10 cellular contexts compared by ENCODE assay signal in genomic region chr16:30895592-30896202, GRCh38. TPM values are rescaled to one million over a fixed set of nuclear protein-coding genes. Genes with fewer than 3 reads are reported as not detected.
DNase-seq lines count a peak whose midpoint lies in the region; ATAC-seq and TF ChIP-seq lines count a peak whose summit lies in the region.
"Had no signal": no experiment of that assay in that cellular context is flagged by ENCODE, and none has a peak within 500 bp of the region (broad histone marks: within the 10 kb centered on the region; RNA-seq: fewer than 3 reads in every experiment).

No MANE protein-coding gene starts in this region.

- H3K4me3 Mint-ChIP-seq in dendritic cell treated with granulocyte-macrophage colony-stimulating factor and Interleukin-4, amounts not matched to agents 40 ng/mL and 50 ng/mL, for 4 days = no peak overlapping the region
- H3K4me3 Mint-ChIP-seq in naive B cell = peak overlapping the region; percentile 29 to 95 (median 88)

- H3K4ac ChIP-seq in IMR-90 (ENCODE audit: low read depth, low read length) = peak overlapping the region; percentile 90

- H3K27ac Mint-ChIP-seq in dendritic cell treated with granulocyte-macrophage colony-stimulating factor and Interleukin-4, amounts not matched to agents 40 ng/mL and 50 ng/mL, for 4 days = peak overlapping the region; percentile 99
- H3K27ac Mint-ChIP-seq in naive B cell = peak overlapping the region in 5 of 6 donors; percentile 12 to 96 (median 85)

- no peak for ATAC-seq in IMR-90 (ENCODE audit: low read depth)
- ATAC-seq in naive B cell (ENCODE audit: low read depth in 2 of 2) = no peak
- ATAC-seq in HG02938 (IDR thresholded peaks at IDR 0.05; ENCODE audit: unreplicated experiment) = no peak
- no peak for ATAC-seq in GM21576 (IDR thresholded peaks at IDR 0.05; ENCODE audit: unreplicated experiment)

- no peaks in the 10 kb centered on the region for H3K9me3 Mint-ChIP-seq in dendritic cell treated with granulocyte-macrophage colony-stimulating factor and Interleukin-4, amounts not matched to agents 40 ng/mL and 50 ng/mL, for 4 days
- H3K9me3 Mint-ChIP-seq in naive B cell = no peaks in the 10 kb centered on the region

- no TSS peak for BruUV-seq in A673 (replicated peaks; lab: Mats Ljungman, UMichigan)
- BruUV-seq in IMR-90 (replicated peaks; lab: Mats Ljungman, UMichigan) = no TSS peak

- peak overlapping the region; percentile 100 for H2AK9ac ChIP-seq in IMR-90 (replicated peaks; ENCODE audit: low read depth, low read length, poor library complexity)

- peaks cover 28% of the 10 kb centered on the region for H3K36me3 Mint-ChIP-seq in dendritic cell treated with granulocyte-macrophage colony-stimulating factor and Interleukin-4, amounts not matched to agents 40 ng/mL and 50 ng/mL, for 4 days (ENCODE audit: low read depth)
- H3K36me3 Mint-ChIP-seq in naive B cell = no peaks in the 10 kb centered on the region

- H3K36me3 ChIP-seq in A673 (ENCODE audit: insufficient read depth, low read length, poor library complexity, severe bottlenecking) = peaks cover 9% of the 10 kb centered on the region
- peaks cover 6% of the 10 kb centered on the region; the same call in 1 of the 2 replicates for H3K36me3 ChIP-seq in IMR-90 (ENCODE audit: control insufficient read depth, insufficient read depth, low read length)

- peak overlapping the region; percentile 88 for H3K9ac ChIP-seq in IMR-90 (ENCODE audit: low read depth, low read length)
- H3K9ac ChIP-seq: KMS-11 had no signal

- peaks cover 8 to 54% of the 10 kb centered on the region in 2 experiments; a peak in 3 of 4 replicates for H3K79me1 ChIP-seq in IMR-90 (ENCODE audit: low read depth in 1 of 2, low read length in 2 of 2)

- peak overlapping the region; percentile 98 for H2BK120ac ChIP-seq in IMR-90 (ENCODE audit: low read depth, low read length)

- H3K14ac ChIP-seq in IMR-90 (replicated peaks; ENCODE audit: low read depth, low read length) = peak overlapping the region; percentile 77

- H2BK15ac ChIP-seq in IMR-90 (ENCODE audit: low read depth, low read length) = peak overlapping the region; percentile 98

- peak overlapping the region; percentile 98 to 100 for H4K8ac ChIP-seq in IMR-90 (ENCODE audit: low read depth in 2 of 2, low read length in 2 of 2)

- peaks cover 54% of the 10 kb centered on the region for H3K4me1 Mint-ChIP-seq in dendritic cell treated with granulocyte-macrophage colony-stimulating factor and Interleukin-4, amounts not matched to agents 40 ng/mL and 50 ng/mL, for 4 days (ENCODE audit: low read depth)
- peaks cover 45 to 51% (median 46%) of the 10 kb centered on the region in 3 donors for H3K4me1 Mint-ChIP-seq in naive B cell

- H4K5ac ChIP-seq in IMR-90 (ENCODE audit: low read depth, low read length) = peak overlapping the region; percentile 98

- dilution Hi-C loops in IMR-90 (cut with HindIII; ENCODE audit: low sequenced_read_pairs, unreplicated experiment) = no loop called here

- peak overlapping the region; percentile 93 for H3K27ac ChIP-seq in A673 (ENCODE audit: low read depth, low read length, poor library complexity, severe bottlenecking)
- H3K27ac ChIP-seq in IMR-90 (ENCODE audit: insufficient read depth, low read length) = peak overlapping the region; percentile 99
- H3K27ac ChIP-seq: KMS-11 had no signal

- peak overlapping the region; percentile 89 for H3K56ac ChIP-seq in IMR-90 (ENCODE audit: extremely low read depth, insufficient read depth, low read length)

- peak overlapping the region; percentile 100 for H2AK5ac ChIP-seq in IMR-90 (ENCODE audit: low read depth, low read length)

- H2BK5ac ChIP-seq in IMR-90 (ENCODE audit: low read depth, low read length, poor library complexity, severe bottlenecking) = peak overlapping the region; percentile 100

- H3K4me2 ChIP-seq in IMR-90 (ENCODE audit: low read depth, low read length) = peak overlapping the region; percentile 83
- H3K4me2 ChIP-seq: KMS-11 had no signal

- H3K9me3 ChIP-seq in A673 (ENCODE audit: low read depth, low read length, poor library complexity, severe bottlenecking) = no peaks in the 10 kb centered on the region
- H3K9me3 ChIP-seq in IMR-90 (ENCODE audit: control insufficient read depth, insufficient read depth, low read length) = no peaks in the 10 kb centered on the region

- H3K4me1 ChIP-seq in A673 (ENCODE audit: insufficient read depth, low read length, poor library complexity, severe bottlenecking) = peaks cover 16% of the 10 kb centered on the region
- peaks cover 23% of the 10 kb centered on the region for H3K4me1 ChIP-seq in IMR-90 (ENCODE audit: control insufficient read depth, insufficient read depth, low read length)

- intact Hi-C loops in A673 (cut with micrococcal nuclease; ENCODE audit: unreplicated experiment) (loop anchor here (2.0 kb wide), 1 partner anchor 51 kb away; no protein-coding TSS in a partner anchor), IMR-90 (cut with micrococcal nuclease) (loop anchor here (2.0 kb wide), 1 partner anchor 21 kb away; no protein-coding TSS in a partner anchor)
- intact Hi-C loops in dendritic cell treated with granulocyte-macrophage colony-stimulating factor and Interleukin-4, amounts not matched to agents 40 ng/mL and 50 ng/mL, for 4 days (cut with micrococcal nuclease) = loop anchor here (1.0 kb wide), 1 partner anchor 27 kb away; no protein-coding TSS in a partner anchor

- H4K91ac ChIP-seq in IMR-90 (ENCODE audit: insufficient read depth, low read depth, low read length) = peak overlapping the region; percentile 92

- H3K27me3 Mint-ChIP-seq in dendritic cell treated with granulocyte-macrophage colony-stimulating factor and Interleukin-4, amounts not matched to agents 40 ng/mL and 50 ng/mL, for 4 days = no peaks in the 10 kb centered on the region
- no peaks in the 10 kb centered on the region for H3K27me3 Mint-ChIP-seq in naive B cell

- peak overlapping the region; percentile 94 for H3K18ac ChIP-seq in IMR-90 (ENCODE audit: low read depth, low read length)

- no peak for TF ChIP-seq CTCF in A673 (conservative IDR thresholded peaks at IDR 0.05; ENCODE audit: low read depth, low read length)
- no peak for TF ChIP-seq CTCF in IMR-90 (conservative IDR thresholded peaks at IDR 0.05; ENCODE audit: low read depth, low read length)

- H3K23ac ChIP-seq in IMR-90 (ENCODE audit: low read depth, low read length) = peak overlapping the region; percentile 99

- TF ChIP-seq RAD21 in IMR-90 (IDR thresholded peaks at IDR 0.05; ENCODE audit: low read length) = no peak

- peak overlapping the region; percentile 95 for H2BK20ac ChIP-seq in IMR-90 (ENCODE audit: low read depth, low read length)

- H4K20me1 ChIP-seq in IMR-90 (ENCODE audit: insufficient read depth, low read length) = 0 out of 2 replicates have a peak, but pooled peaks cover 5% of the 10 kb centered on the region

- in situ Hi-C loops in IMR-90 (cut with MboI; ENCODE audit: low sequenced_read_pairs) (no loop called here), G401 (cut with HindIII; ENCODE audit: low sequenced_read_pairs) (no loop called here)

- H3K4me3 ChIP-seq in A673 (ENCODE audit: low read depth, low read length, poor library complexity, severe bottlenecking) = no peak overlapping the region
- peak overlapping the region; percentile 62 for H3K4me3 ChIP-seq in IMR-90 (ENCODE audit: insufficient read depth, low read depth, low read length)

- POLR2A ChIA-PET in A673 (lab: Charles Lee; ENCODE audit: low non-redundant PET) = no interaction called here
- POLR2A ChIA-PET in IMR-90 (lab: Charles Lee; ENCODE audit: unreplicated experiment) = interaction anchor here (2.1 kb wide), 1 partner anchor 11 kb away, joined by 21 read pairs; no protein-coding TSS in a partner anchor

- DNase-seq in A673 (ENCODE audit: low spot score) = no peak
- no peak for DNase-seq in IMR-90
- no peak for DNase-seq in naive B cell
- DNase-seq in OCI-M1 (lab: John Stamatoyannopoulos, UW) = no peak
- DNase-seq in G401 (ENCODE audit: low spot score) = no peak
- DNase-seq: activated T-cell treated with anti-CD3 and anti-CD28 coated beads for 4 hours had no signal

- H3K9me1 ChIP-seq in IMR-90 (ENCODE audit: insufficient read depth, low read length) = peaks cover 25% of the 10 kb centered on the region

- CTCF ChIA-PET in A673 (lab: Charles Lee) = no interaction called here
- CTCF ChIA-PET in IMR-90 (lab: Yijun Ruan, JAX) = interaction anchor here (0.5 to 1.0 kb wide), 6 partner anchors 14 to 344 kb away, joined by 3 to 7 read pairs (median 6); no protein-coding TSS in a partner anchor

- WGBS in IMR-90 (ENCODE audit: extremely low coverage in 2 of 2, insufficient read length in 1 of 2), 2 experiments = 74% methylated on average over 9 of the region's 27 CpGs; no CpG with 5 or more reads in 1 of the 2 experiments

- peak overlapping the region; percentile 98 for H2AFZ ChIP-seq in IMR-90 (replicated peaks; ENCODE audit: low read length, poor library complexity)

- H3K27me3 ChIP-seq in A673 (replicated peaks; ENCODE audit: insufficient read depth, low read depth, low read length, poor library complexity) (no peaks in the 10 kb centered on the region), IMR-90 (ENCODE audit: control insufficient read depth, insufficient read depth, low read length) (no peaks in the 10 kb centered on the region)

- no peak for TF ChIP-seq POLR2A in IMR-90 (IDR thresholded peaks at IDR 0.05; ENCODE audit: low read depth, low read length)

RNA-seq across cellular contexts. Expression of gene CTF1, which starts 0.7 kb away (rescaled TPM):
- total RNA-seq in A673 (2021) (1.4 and 1.6 TPM in 2 replicates), IMR-90 (2012; rRNA removed) (0.18 and 0.56 TPM in 2 replicates)
- polyA plus RNA-seq in IMR-90 (2012; rRNA removed) (12.9 and 13.8 TPM in 2 replicates), naive B cell (ENCODE audit: low read depth in 6 of 6) (under 1 TPM in 3 of 6 donors, not detected in 3; 0.40 to 0.67 (median 0.47) TPM)
- polyA plus RNA-seq in IMR-90 (2012; cell fraction: cytosol; rRNA removed) = 12.9 and 21.8 TPM in 2 replicates
- polyA plus RNA-seq in IMR-90 (2012; cell fraction: nucleus; rRNA removed; ENCODE audit: low replicate concordance) = 10.8 and 14.0 TPM in 2 replicates
- 2.1 and 2.4 TPM in 2 replicates for total RNA-seq in G401 (2014; rRNA removed; shearing (Covaris generic))

RNA-seq across cellular contexts. Expression of gene BCL7C, which starts 1.8 kb away (rescaled TPM):
- 28.2 and 34.7 TPM in 2 replicates for total RNA-seq in A673 (2021)
- total RNA-seq in IMR-90 (2012; rRNA removed) = 32.3 and 38.6 TPM in 2 replicates
- polyA plus RNA-seq in IMR-90 (2012; rRNA removed) = 34.9 and 54.4 TPM in 2 replicates
- 31.1 and 41.3 TPM in 2 replicates for polyA plus RNA-seq in IMR-90 (2012; cell fraction: cytosol; rRNA removed)
- polyA plus RNA-seq in IMR-90 (2012; cell fraction: nucleus; rRNA removed; ENCODE audit: low replicate concordance) = 14.9 and 16.0 TPM in 2 replicates
- polyA plus RNA-seq in naive B cell (ENCODE audit: low read depth in 6 of 6) = 10 to 100 TPM; 29.4 to 40.3 (median 33.1) TPM
- 58.1 and 89.3 TPM in 2 replicates for total RNA-seq in G401 (2014; rRNA removed; shearing (Covaris generic))

RNA-seq across cellular contexts. Expression of gene FBXL19, which starts 27.7 kb away (rescaled TPM):
- total RNA-seq in A673 (2021) (37.0 and 39.3 TPM in 2 replicates), IMR-90 (2012; rRNA removed) (5.0 and 5.8 TPM in 2 replicates)
- polyA plus RNA-seq in IMR-90 (2012; rRNA removed) (13.8 and 19.6 TPM in 2 replicates), naive B cell (ENCODE audit: low read depth in 6 of 6) (under 1 TPM in 4 of 6 donors, not detected in 2; 0.21 to 0.48 (median 0.27) TPM)
- polyA plus RNA-seq in IMR-90 (2012; cell fraction: cytosol; rRNA removed) = 14.1 and 16.6 TPM in 2 replicates
- polyA plus RNA-seq in IMR-90 (2012; cell fraction: nucleus; rRNA removed; ENCODE audit: low replicate concordance) = 29.8 and 57.4 TPM in 2 replicates
- total RNA-seq in G401 (2014; rRNA removed; shearing (Covaris generic)) = 67.1 and 85.6 TPM in 2 replicates

RNA-seq across cellular contexts. Expression of gene ORAI3, which starts 53.2 kb away (rescaled TPM):
- total RNA-seq in A673 (2021) (2.1 and 4.3 TPM in 2 replicates), IMR-90 (2012; rRNA removed) (6.8 and 6.9 TPM in 2 replicates)
- polyA plus RNA-seq in IMR-90 (2012; rRNA removed) (16.9 TPM in 2 replicates), naive B cell (ENCODE audit: low read depth in 6 of 6) (10 to 100 TPM; 65.8 to 83.4 (median 78.3) TPM)
- polyA plus RNA-seq in IMR-90 (2012; cell fraction: cytosol; rRNA removed) = 16.1 and 29.4 TPM in 2 replicates
- 12.4 and 15.2 TPM in 2 replicates for polyA plus RNA-seq in IMR-90 (2012; cell fraction: nucleus; rRNA removed; ENCODE audit: low replicate concordance)
- total RNA-seq in G401 (2014; rRNA removed; shearing (Covaris generic)) = 57.6 and 62.8 TPM in 2 replicates
